14 cellular contexts compared by ENCODE assay signal in the genomic region with DNA sequence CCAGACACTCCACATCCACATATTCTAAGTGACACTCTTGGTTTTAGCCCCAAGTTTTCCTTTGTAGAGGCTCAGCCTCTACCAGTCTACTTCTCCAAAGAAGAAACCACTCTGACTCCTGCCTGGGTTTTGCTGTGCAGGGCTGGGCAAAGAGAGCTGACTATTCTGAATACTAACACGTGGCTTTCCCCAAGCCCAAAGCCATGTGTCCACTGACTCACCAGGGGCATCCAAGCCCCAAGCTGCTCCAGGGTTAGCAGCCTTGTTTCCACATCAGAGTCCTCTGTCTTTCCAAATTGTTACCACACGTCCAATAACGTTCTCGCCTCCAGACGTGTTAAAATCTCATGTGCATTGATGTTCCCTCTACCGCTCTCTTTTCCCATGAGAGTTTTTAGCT. TPM values are rescaled to one million over a fixed set of nuclear protein-coding genes. Genes with fewer than 3 reads are reported as not detected.
"Had no signal": no experiment of that assay in that cellular context is flagged by ENCODE, and none has a peak within 500 bp of the region (broad histone marks: within the 10 kb centered on the region; RNA-seq: fewer than 3 reads in every experiment).

No MANE protein-coding gene starts in this region.

- H3K27ac Mint-ChIP-seq: immature natural killer cell; stimulated activated naive CD8-positive, alpha-beta T cell treated with anti-CD3 and anti-CD28 coated beads, Interleukin-15, amount 100 ng/mL, for 72 hours had no signal

- H3K27ac ChIP-seq: heart left ventricle, SJSA1 had no signal

- H3K4me1 Mint-ChIP-seq: immature natural killer cell; stimulated activated naive CD8-positive, alpha-beta T cell treated with anti-CD3 and anti-CD28 coated beads, Interleukin-15, amount 100 ng/mL, for 72 hours had no signal

- H3K9me3 Mint-ChIP-seq: immature natural killer cell had no signal

- H3K36me3 Mint-ChIP-seq: immature natural killer cell had no signal

- H3K27me3 Mint-ChIP-seq: stimulated activated naive CD8-positive, alpha-beta T cell treated with anti-CD3 and anti-CD28 coated beads, Interleukin-15, amount 100 ng/mL, for 72 hours had no signal

- H3K27me3 ChIP-seq: heart left ventricle, SJSA1 had no signal

- ATAC-seq: naive thymus-derived CD8-positive, alpha-beta T cell; stimulated activated naive CD8-positive, alpha-beta T cell treated with anti-CD3 and anti-CD28 coated beads, Interleukin-15, amount 100 ng/mL, for 72 hours had no signal

- H3K4me1 ChIP-seq: heart left ventricle, SJSA1 had no signal

- H3K9me3 ChIP-seq: heart left ventricle, SJSA1 had no signal

- DNase-seq: activated CD4-positive, CD25-positive, alpha-beta regulatory T cell treated with anti-CD3 and anti-CD28 coated beads, Interleukin-2, amount 50 U/mL, for 72 hours; activated naive CD4-positive, alpha-beta T cell treated with Interleukin-2 at 50 U/mL for 16 hours; activated T-cell treated with anti-CD3 and anti-CD28 coated beads for 4 hours; caudate nucleus; foreskin melanocyte; heart left ventricle; immature natural killer cell; naive thymus-derived CD8-positive, alpha-beta T cell; posterior cingulate gyrus; stimulated activated naive CD8-positive, alpha-beta T cell treated with anti-CD3 and anti-CD28 coated beads, Interleukin-15, amount 100 ng/mL, for 72 hours had no signal

- H3K36me3 ChIP-seq: heart left ventricle, SJSA1 had no signal

- H3K4me3 ChIP-seq: heart left ventricle, SJSA1 had no signal

- H3K4me3 Mint-ChIP-seq: immature natural killer cell; naive thymus-derived CD8-positive, alpha-beta T cell; stimulated activated naive CD8-positive, alpha-beta T cell treated with anti-CD3 and anti-CD28 coated beads, Interleukin-15, amount 100 ng/mL, for 72 hours had no signal

RNA-seq across cellular contexts. Expression of gene GALNTL5, which starts 8.7 kb away (rescaled TPM):
- total RNA-seq: lung microvascular endothelial cell; mononuclear cell; naive thymus-derived CD8-positive, alpha-beta T cell; SJSA1; urinary bladder had no signal
